ENCODE assay signal across 20 cellular contexts in genomic region chr3:27319304-27319703, GRCh38. TPM values are rescaled to one million over a fixed set of nuclear protein-coding genes. Genes with fewer than 3 reads are reported as not detected.
DNase-seq lines count a peak whose midpoint lies in the region; ATAC-seq and TF ChIP-seq lines count a peak whose summit lies in the region.
"Had no signal": no experiment of that assay in that cellular context is flagged by ENCODE, and none has a peak within 500 bp of the region (broad histone marks: within the 10 kb centered on the region; RNA-seq: fewer than 3 reads in every experiment).

No MANE protein-coding gene starts in this region.

- CTCF ChIA-PET in activated CD8-positive, alpha-beta memory T cell treated with anti-CD3 and anti-CD28 coated beads, Interleukin-2, amount 10 ng/mL, durations not matched to agents 7 days and 5 days (lab: Charles Lee), result interaction anchor here (2.5 kb wide), 1 partner anchor 362 kb away, joined by 6 read pairs; no protein-coding TSS in a partner anchor

- no peak for TF ChIP-seq CTCF in left ventricle myocardium inferior (IDR thresholded peaks at IDR 0.05; ENCODE audit: borderline replicate concordance)
- TF ChIP-seq CTCF in heart right ventricle (IDR thresholded peaks at IDR 0.05), result no peak

- no peak overlapping the region for H3K9ac ChIP-seq in rectal smooth muscle tissue (ENCODE audit: low read length)

- no peaks in the 10 kb centered on the region for H3K36me3 Mint-ChIP-seq in activated CD8-positive, alpha-beta memory T cell treated with anti-CD3 and anti-CD28 coated beads, Interleukin-2, amount 10 ng/mL, durations not matched to agents 7 days and 5 days

- H3K4me1 ChIP-seq in left ventricle myocardium inferior (peaks cover 21% of the 10 kb centered on the region), heart right ventricle (peaks cover 0 to 16% (median 0%) of the 10 kb centered on the region in 9 donors), rectal smooth muscle tissue (ENCODE audit: control insufficient read depth, insufficient read depth, low read length) (peaks cover 24% of the 10 kb centered on the region), urinary bladder (ENCODE audit: insufficient read depth) (no peaks in the 10 kb centered on the region)

- peaks cover 2% of the 10 kb centered on the region for H3K4me1 Mint-ChIP-seq in activated CD8-positive, alpha-beta memory T cell treated with anti-CD3 and anti-CD28 coated beads, Interleukin-2, amount 10 ng/mL, durations not matched to agents 7 days and 5 days

- DNase-seq in left ventricle myocardium inferior (no peak), heart right ventricle (no peak), left lobe of liver (ENCODE audit: low spot score) (no peak), superior temporal gyrus (ENCODE audit: extremely low spot score) (no peak)
- no peak for DNase-seq in activated CD8-positive, alpha-beta memory T cell treated with anti-CD3 and anti-CD28 coated beads, Interleukin-2, amount 10 ng/mL, durations not matched to agents 7 days and 5 days
- DNase-seq: DMS53; GDM1; MV-4-11; NCI-H1105 treated with DMSO at 0.1 percent for 48 hours; NCI-H2029 treated with DMSO at 0.1 percent for 48 hours; NCI-H226; NCI-H510A treated with DMSO at 0.1 percent for 48 hours; NCI-H774; NK-92 treated with Interleukin-12 subunit alpha and Interleukin-12 subunit beta, amount 100 ng/mL, for 24 hours; SIG-M5 had no signal

- 91% methylated on average over 2 of the region's 2 CpGs for WGBS in heart right ventricle, 2 donors
- 90% methylated on average over 2 of the region's 2 CpGs for WGBS in urinary bladder

- H3K36me3 ChIP-seq in left ventricle myocardium inferior (peaks cover 3% of the 10 kb centered on the region), heart right ventricle (no peaks in the 10 kb centered on the region), rectal smooth muscle tissue (ENCODE audit: control insufficient read depth, insufficient read depth, low read length) (no peaks in the 10 kb centered on the region), urinary bladder (ENCODE audit: insufficient read depth) (no peaks in the 10 kb centered on the region)

- H3K4me3 ChIP-seq in left ventricle myocardium inferior (no peak overlapping the region), heart right ventricle (no peak overlapping the region), rectal smooth muscle tissue (ENCODE audit: low read length) (no peak overlapping the region), urinary bladder (ENCODE audit: low read depth, low read length) (no peak overlapping the region)

- H3K9me3 ChIP-seq in left ventricle myocardium inferior (replicated peaks) (no peaks in the 10 kb centered on the region), heart right ventricle (no peaks in the 10 kb centered on the region)

- H3K27ac ChIP-seq in left ventricle myocardium inferior (replicated peaks) (peak overlapping the region; percentile 61), heart right ventricle (peak overlapping the region in 3 of 10 donors; percentile 1 to 48 (median 24)), rectal smooth muscle tissue (ENCODE audit: low read depth, low read length) (peak overlapping the region; percentile 88), urinary bladder (ENCODE audit: low read depth) (peak overlapping the region; percentile 29)
- H3K27ac ChIP-seq: HL-60 had no signal

- ATAC-seq in heart right ventricle (no peak), left lobe of liver (peak; percentile 20), HG03565 (IDR thresholded peaks at IDR 0.05; ENCODE audit: unreplicated experiment) (no peak)
- no peak for ATAC-seq in activated CD8-positive, alpha-beta memory T cell treated with anti-CD3 and anti-CD28 coated beads, Interleukin-2, amount 10 ng/mL, durations not matched to agents 7 days and 5 days
- ATAC-seq: Panc1 had no signal

- intact Hi-C loops in left ventricle myocardium inferior (cut with micrococcal nuclease), result loop anchor here (10.0 kb wide), 1 partner anchor 365 kb away; no protein-coding TSS in a partner anchor
- intact Hi-C loops in heart right ventricle (cut with DNase I), result loop anchor here in 6 of 10 donors (5.0 to 10.0 kb wide), 6 partner anchors 45 to 1005 kb away; partner anchors contain the start of gene NEK10 (in 1 of the 6)

- no peaks in the 10 kb centered on the region for H3K9me3 Mint-ChIP-seq in activated CD8-positive, alpha-beta memory T cell treated with anti-CD3 and anti-CD28 coated beads, Interleukin-2, amount 10 ng/mL, durations not matched to agents 7 days and 5 days (ENCODE audit: low read depth)

- H3K27me3 Mint-ChIP-seq in activated CD8-positive, alpha-beta memory T cell treated with anti-CD3 and anti-CD28 coated beads, Interleukin-2, amount 10 ng/mL, durations not matched to agents 7 days and 5 days, result no peaks in the 10 kb centered on the region

- H3K27ac Mint-ChIP-seq in activated CD8-positive, alpha-beta memory T cell treated with anti-CD3 and anti-CD28 coated beads, Interleukin-2, amount 10 ng/mL, durations not matched to agents 7 days and 5 days, result no peak overlapping the region

- no peak overlapping the region for H3K4me3 Mint-ChIP-seq in activated CD8-positive, alpha-beta memory T cell treated with anti-CD3 and anti-CD28 coated beads, Interleukin-2, amount 10 ng/mL, durations not matched to agents 7 days and 5 days

- H3K27me3 ChIP-seq in left ventricle myocardium inferior (ENCODE audit: low read depth) (no peaks in the 10 kb centered on the region), heart right ventricle (no peaks in the 10 kb centered on the region), rectal smooth muscle tissue (ENCODE audit: control insufficient read depth, insufficient read depth, low read length) (no peaks in the 10 kb centered on the region)

RNA-seq across cellular contexts. Expression of gene NEK10, which starts 49.9 kb away (rescaled TPM):
- total RNA-seq in left ventricle myocardium inferior (11.5 TPM), heart right ventricle (10 to 100 TPM in 4 of 10 donors, 1 to 10 TPM in 6; 3.1 to 17.5 (median 8.6) TPM), left lobe of liver (2.4 TPM), urinary bladder (7.5 TPM)
- polyA plus RNA-seq in heart right ventricle (1 to 10 TPM in 1 of 2 donors, under 1 TPM in 1; 0.36 to 5.6 TPM), urinary bladder (2.0 TPM)
- under 1 TPM; 0.70 to 0.73 TPM for total RNA-seq in activated CD8-positive, alpha-beta memory T cell treated with anti-CD3 and anti-CD28 coated beads, Interleukin-2, amount 10 ng/mL, durations not matched to agents 7 days and 5 days
